ENCODE assay signal across 1 cellular context in the genomic region with DNA sequence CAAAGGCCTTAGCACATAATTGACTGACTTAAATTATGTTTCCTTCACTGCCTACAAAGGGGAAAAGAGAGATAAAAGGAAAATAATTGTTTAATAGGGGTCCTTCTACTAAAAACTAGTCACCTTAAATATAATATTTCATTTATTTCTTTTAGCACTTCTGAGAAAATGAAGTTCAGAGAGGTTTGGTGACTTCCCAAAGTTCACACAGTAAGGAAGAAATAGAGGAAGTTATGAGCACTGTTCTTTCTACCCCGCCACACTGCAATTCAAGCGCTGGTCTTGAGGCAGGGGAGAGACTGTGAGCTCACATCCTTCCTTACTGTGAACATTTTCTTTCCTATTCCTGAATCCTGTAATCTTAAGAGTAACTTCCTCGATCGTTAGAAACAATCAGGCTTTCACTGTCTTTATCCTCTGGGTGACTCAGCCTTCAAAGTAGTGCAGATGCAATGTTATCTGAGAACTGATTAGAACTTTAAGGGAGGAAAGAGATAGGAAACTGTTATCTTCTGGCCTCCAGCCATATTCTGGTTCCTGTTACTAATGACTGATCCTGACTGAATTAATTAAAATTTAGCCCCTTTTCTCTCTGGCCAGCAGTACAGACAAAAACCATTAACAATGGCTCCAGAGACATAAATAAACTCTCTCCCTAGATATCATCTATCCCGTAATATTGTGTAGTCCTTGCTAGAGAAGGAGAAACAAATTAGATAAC.
A peak's percentile ranks its signal among the peaks of the same experiment; 100 is the strongest.
TF ChIP-seq lines count a peak whose summit lies in the region.

No MANE protein-coding gene starts in this region.

TF ChIP-seq in K562, 482 proteins besides CTCF, POLR2A, EP300 and RAD21 (continued from another document and continues in another):
- TF ChIP-seq ZNF398 (CRISPR knock-in tag; IDR thresholded peaks at IDR 0.05) (no peak), ZNF354B (CRISPR knock-in tag; IDR thresholded peaks at IDR 0.05) (no peak), HNRNPL (IDR thresholded peaks at IDR 0.05; ENCODE audit: low read depth, low read length) (no peak), PHTF2 (CRISPR knock-in tag; IDR thresholded peaks at IDR 0.05) (no peak), KLF16 (IDR thresholded peaks at IDR 0.05) (peak; percentile 40; the same call in 1 of the 2 replicates), SRF (CRISPR knock-in tag; IDR thresholded peaks at IDR 0.05) (no peak), ZNF561 (CRISPR knock-in tag; conservative IDR thresholded peaks at IDR 0.05) (no peak), SOX6 (IDR thresholded peaks at IDR 0.05) (peak; percentile 73; the same call in 1 of the 2 replicates), JUNB (CRISPR knock-in tag; conservative IDR thresholded peaks at IDR 0.05) (no peak), ZNF311 (CRISPR knock-in tag; IDR thresholded peaks at IDR 0.05) (no peak), CREB1 (IDR thresholded peaks at IDR 0.05) (no peak), CREB1 (CRISPR knock-in tag; IDR thresholded peaks at IDR 0.05) (no peak), ZNF224 (CRISPR knock-in tag; IDR thresholded peaks at IDR 0.05) (no peak), SP1 (CRISPR knock-in tag; IDR thresholded peaks at IDR 0.05) (no peak), GABPB1 (CRISPR knock-in tag; IDR thresholded peaks at IDR 0.05) (no peak), ZNF609 (CRISPR knock-in tag; IDR thresholded peaks at IDR 0.05; ENCODE audit: borderline replicate concordance) (no peak), SNRNP70 (optimal IDR thresholded peaks at IDR 0.05; ENCODE audit: low read depth, low read length) (no peak), ZBTB11 (CRISPR knock-in tag; IDR thresholded peaks at IDR 0.05) (no peak), MAZ (CRISPR knock-in tag; conservative IDR thresholded peaks at IDR 0.05 in 1 of 2, IDR thresholded peaks at IDR 0.05 in 1 of 2) (no peak), ZNF384 (IDR thresholded peaks at IDR 0.05; ENCODE audit: low read depth, low read length) (no peak), SRSF3 (IDR thresholded peaks at IDR 0.05; ENCODE audit: insufficient read depth, low read length) (no peak), HIVEP1 (CRISPR knock-in tag; IDR thresholded peaks at IDR 0.05) (no peak), CCNT2 (IDR thresholded peaks at IDR 0.05; ENCODE audit: borderline replicate concordance, extremely low read depth, insufficient read length, low read depth, low read length) (peak; percentile 59), ZKSCAN1 (IDR thresholded peaks at IDR 0.05; ENCODE audit: low read depth, low read length) (no peak), ZNF584 (CRISPR knock-in tag; IDR thresholded peaks at IDR 0.05; ENCODE audit: low read depth) (no peak), MCM7 (IDR thresholded peaks at IDR 0.05) (no peak), RCOR1 (IDR thresholded peaks at IDR 0.05; ENCODE audit: borderline replicate concordance in 1 of 2, low read depth in 2 of 2, low read length in 2 of 2) (peak in 1 of 2 experiments; percentile 48; a peak in 1 of 4 replicates), PHF8 (IDR thresholded peaks at IDR 0.05; ENCODE audit: borderline replicate concordance, low read length) (no peak), SMARCC2 (IDR thresholded peaks at IDR 0.05; ENCODE audit: low read depth) (no peak), HSF4 (CRISPR knock-in tag; IDR thresholded peaks at IDR 0.05; ENCODE audit: borderline replicate concordance) (no peak), FOXA1 (IDR thresholded peaks at IDR 0.05; ENCODE audit: borderline replicate concordance) (no peak), CBFA2T2 (conservative IDR thresholded peaks at IDR 0.05) (peak; percentile 51), CEBPG (CRISPR knock-in tag; IDR thresholded peaks at IDR 0.05) (no peak), CEBPG (tag; conservative IDR thresholded peaks at IDR 0.05 in 1 of 2, IDR thresholded peaks at IDR 0.05 in 1 of 2) (no peak), TEAD4 (IDR thresholded peaks at IDR 0.05; ENCODE audit: low read length) (peak; percentile 66), TEAD4 (CRISPR knock-in tag; IDR thresholded peaks at IDR 0.05; ENCODE audit: borderline replicate concordance) (no peak), SMARCE1 (IDR thresholded peaks at IDR 0.05) (peak; percentile 41; the same call in 1 of the 2 replicates), ELF2 (CRISPR knock-in tag; IDR thresholded peaks at IDR 0.05) (no peak), FOSL1 (tag; conservative IDR thresholded peaks at IDR 0.05) (peak; percentile 80)
- TF ChIP-seq, protein P1, sequence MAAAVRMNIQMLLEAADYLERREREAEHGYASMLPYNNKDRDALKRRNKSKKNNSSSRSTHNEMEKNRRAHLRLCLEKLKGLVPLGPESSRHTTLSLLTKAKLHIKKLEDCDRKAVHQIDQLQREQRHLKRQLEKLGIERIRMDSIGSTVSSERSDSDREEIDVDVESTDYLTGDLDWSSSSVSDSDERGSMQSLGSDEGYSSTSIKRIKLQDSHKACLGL (CRISPR knock-in tag; IDR thresholded peaks at IDR 0.05; ENCODE audit: borderline replicate concordance, poor library complexity, severe bottlenecking): no peak
- TF ChIP-seq, protein P2, sequence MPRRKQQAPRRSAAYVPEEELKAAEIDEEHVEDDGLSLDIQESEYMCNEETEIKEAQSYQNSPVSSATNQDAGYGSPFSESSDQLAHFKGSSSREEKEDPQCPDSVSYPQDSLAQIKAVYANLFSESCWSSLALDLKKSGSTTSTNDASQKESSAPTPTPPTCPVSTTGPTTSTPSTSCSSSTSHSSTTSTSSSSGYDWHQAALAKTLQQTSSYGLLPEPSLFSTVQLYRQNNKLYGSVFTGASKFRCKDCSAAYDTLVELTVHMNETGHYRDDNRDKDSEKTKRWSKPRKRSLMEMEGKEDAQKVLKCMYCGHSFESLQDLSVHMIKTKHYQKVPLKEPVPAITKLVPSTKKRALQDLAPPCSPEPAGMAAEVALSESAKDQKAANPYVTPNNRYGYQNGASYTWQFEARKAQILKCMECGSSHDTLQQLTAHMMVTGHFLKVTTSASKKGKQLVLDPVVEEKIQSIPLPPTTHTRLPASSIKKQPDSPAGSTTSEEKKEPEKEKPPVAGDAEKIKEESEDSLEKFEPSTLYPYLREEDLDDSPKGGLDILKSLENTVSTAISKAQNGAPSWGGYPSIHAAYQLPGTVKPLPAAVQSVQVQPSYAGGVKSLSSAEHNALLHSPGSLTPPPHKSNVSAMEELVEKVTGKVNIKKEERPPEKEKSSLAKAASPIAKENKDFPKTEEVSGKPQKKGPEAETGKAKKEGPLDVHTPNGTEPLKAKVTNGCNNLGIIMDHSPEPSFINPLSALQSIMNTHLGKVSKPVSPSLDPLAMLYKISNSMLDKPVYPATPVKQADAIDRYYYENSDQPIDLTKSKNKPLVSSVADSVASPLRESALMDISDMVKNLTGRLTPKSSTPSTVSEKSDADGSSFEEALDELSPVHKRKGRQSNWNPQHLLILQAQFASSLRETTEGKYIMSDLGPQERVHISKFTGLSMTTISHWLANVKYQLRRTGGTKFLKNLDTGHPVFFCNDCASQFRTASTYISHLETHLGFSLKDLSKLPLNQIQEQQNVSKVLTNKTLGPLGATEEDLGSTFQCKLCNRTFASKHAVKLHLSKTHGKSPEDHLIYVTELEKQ (CRISPR knock-in tag; IDR thresholded peaks at IDR 0.05): no peak
- TF ChIP-seq, protein P3, sequence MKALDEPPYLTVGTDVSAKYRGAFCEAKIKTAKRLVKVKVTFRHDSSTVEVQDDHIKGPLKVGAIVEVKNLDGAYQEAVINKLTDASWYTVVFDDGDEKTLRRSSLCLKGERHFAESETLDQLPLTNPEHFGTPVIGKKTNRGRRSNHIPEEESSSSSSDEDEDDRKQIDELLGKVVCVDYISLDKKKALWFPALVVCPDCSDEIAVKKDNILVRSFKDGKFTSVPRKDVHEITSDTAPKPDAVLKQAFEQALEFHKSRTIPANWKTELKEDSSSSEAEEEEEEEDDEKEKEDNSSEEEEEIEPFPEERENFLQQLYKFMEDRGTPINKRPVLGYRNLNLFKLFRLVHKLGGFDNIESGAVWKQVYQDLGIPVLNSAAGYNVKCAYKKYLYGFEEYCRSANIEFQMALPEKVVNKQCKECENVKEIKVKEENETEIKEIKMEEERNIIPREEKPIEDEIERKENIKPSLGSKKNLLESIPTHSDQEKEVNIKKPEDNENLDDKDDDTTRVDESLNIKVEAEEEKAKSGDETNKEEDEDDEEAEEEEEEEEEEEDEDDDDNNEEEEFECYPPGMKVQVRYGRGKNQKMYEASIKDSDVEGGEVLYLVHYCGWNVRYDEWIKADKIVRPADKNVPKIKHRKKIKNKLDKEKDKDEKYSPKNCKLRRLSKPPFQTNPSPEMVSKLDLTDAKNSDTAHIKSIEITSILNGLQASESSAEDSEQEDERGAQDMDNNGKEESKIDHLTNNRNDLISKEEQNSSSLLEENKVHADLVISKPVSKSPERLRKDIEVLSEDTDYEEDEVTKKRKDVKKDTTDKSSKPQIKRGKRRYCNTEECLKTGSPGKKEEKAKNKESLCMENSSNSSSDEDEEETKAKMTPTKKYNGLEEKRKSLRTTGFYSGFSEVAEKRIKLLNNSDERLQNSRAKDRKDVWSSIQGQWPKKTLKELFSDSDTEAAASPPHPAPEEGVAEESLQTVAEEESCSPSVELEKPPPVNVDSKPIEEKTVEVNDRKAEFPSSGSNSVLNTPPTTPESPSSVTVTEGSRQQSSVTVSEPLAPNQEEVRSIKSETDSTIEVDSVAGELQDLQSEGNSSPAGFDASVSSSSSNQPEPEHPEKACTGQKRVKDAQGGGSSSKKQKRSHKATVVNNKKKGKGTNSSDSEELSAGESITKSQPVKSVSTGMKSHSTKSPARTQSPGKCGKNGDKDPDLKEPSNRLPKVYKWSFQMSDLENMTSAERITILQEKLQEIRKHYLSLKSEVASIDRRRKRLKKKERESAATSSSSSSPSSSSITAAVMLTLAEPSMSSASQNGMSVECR (CRISPR knock-in tag; IDR thresholded peaks at IDR 0.05): no peak
- TF ChIP-seq, protein P4, sequence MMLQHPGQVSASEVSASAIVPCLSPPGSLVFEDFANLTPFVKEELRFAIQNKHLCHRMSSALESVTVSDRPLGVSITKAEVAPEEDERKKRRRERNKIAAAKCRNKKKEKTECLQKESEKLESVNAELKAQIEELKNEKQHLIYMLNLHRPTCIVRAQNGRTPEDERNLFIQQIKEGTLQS (IDR thresholded peaks at IDR 0.05): peak; percentile 17; the same call in 1 of the 2 replicates
- TF ChIP-seq, protein P4 (CRISPR knock-in tag; conservative IDR thresholded peaks at IDR 0.05): no peak
